Comparison of ENCODE assay signal across 7 cellular contexts in genomic region chr16:74843381-74844035, GRCh38.
DNase-seq lines count a peak whose midpoint lies in the region; ATAC-seq, FAIRE-seq and TF ChIP-seq lines count a peak whose summit lies in the region.
"Not testable (repeated sequence)": the region's sequence is repeated elsewhere in the genome, so short reads cannot be mapped to it uniquely, and the experiment has no call there.

No MANE protein-coding gene starts in this region.

- not testable (repeated sequence) for H3K27me3 ChIP-seq in Caco-2 (replicated peaks; ENCODE audit: control insufficient read depth, insufficient read depth, low read length); RWPE2 (ENCODE audit: insufficient read depth, poor library complexity, severe bottlenecking); bronchial epithelial cell (ENCODE audit: control insufficient read depth, insufficient read depth, low read length); esophagus squamous epithelium

- not testable (repeated sequence) for H3K4me3 ChIP-seq in Caco-2 (ENCODE audit: low read depth, low read length); RWPE2 (ENCODE audit: severe bottlenecking); bronchial epithelial cell (ENCODE audit: low read depth, low read length); mesodermal cell (ENCODE audit: extremely low read depth, insufficient read depth, low read length, poor library complexity, severe bottlenecking)
- peak overlapping the region in 1 of 4 donors; percentile 2 for H3K4me3 ChIP-seq in esophagus squamous epithelium

- CTCF ChIA-PET in Caco-2 (lab: Charles Lee), result interaction anchor here (0.6 to 1.4 kb wide), 2 partner anchors 19 to 177 kb away, joined by 3 read pairs; partner anchors contain the start of gene RFWD3

- not testable (repeated sequence) for H3K9me3 Mint-ChIP-seq in Caco-2 (ENCODE audit: unreplicated experiment); stimulated activated memory B cell treated with anti-CD40 and anti-IgM and Interleukin-4, amounts not matched to agents 10 μg/mL and 1 μg/mL and 100 μg/mL, for 72 hours

- POLR2A ChIA-PET in Caco-2 (lab: Charles Lee), result not testable (repeated sequence)

- not testable (repeated sequence) for H3K27me3 Mint-ChIP-seq in Caco-2 (ENCODE audit: insufficient read depth, unreplicated experiment)
- H3K27me3 Mint-ChIP-seq in stimulated activated memory B cell treated with anti-CD40 and anti-IgM and Interleukin-4, amounts not matched to agents 10 μg/mL and 1 μg/mL and 100 μg/mL, for 72 hours, result peaks cover 12% of the 10 kb centered on the region

- BruUV-seq in Caco-2 (replicated peaks; lab: Mats Ljungman, UMichigan), result not testable (repeated sequence)

- not testable (repeated sequence) for H3K36me3 Mint-ChIP-seq in Caco-2 (ENCODE audit: insufficient read depth, unreplicated experiment); stimulated activated memory B cell treated with anti-CD40 and anti-IgM and Interleukin-4, amounts not matched to agents 10 μg/mL and 1 μg/mL and 100 μg/mL, for 72 hours

- 57 to 58% methylated on average over 5 to 14 of the region's 14 CpGs for WGBS in esophagus squamous epithelium, 2 donors
- 84% methylated on average over 8 to 9 of the region's 14 CpGs for WGBS in mesodermal cell (ENCODE audit: insufficient coverage in 2 of 2), 2 experiments

- H3K9me3 ChIP-seq in Caco-2; RWPE2 (ENCODE audit: severe bottlenecking); esophagus squamous epithelium; mesodermal cell (ENCODE audit: control insufficient read depth, low read length): not testable (repeated sequence)

- FAIRE-seq in bronchial epithelial cell (lab: Jason Lieb, UNC), result not testable (repeated sequence)

- not testable (repeated sequence) for H3K36me3 ChIP-seq in Caco-2 (ENCODE audit: control insufficient read depth, insufficient read depth, low read length); RWPE2 (ENCODE audit: low read depth); bronchial epithelial cell (ENCODE audit: control insufficient read depth, insufficient read depth, low read length); esophagus squamous epithelium; mesodermal cell (ENCODE audit: control insufficient read depth, insufficient read depth, low read length)

- not testable (repeated sequence) for H3K27ac ChIP-seq in RWPE2 (ENCODE audit: poor library complexity, severe bottlenecking)
- peak overlapping the region; percentile 34 to 84 (median 76) for H3K27ac ChIP-seq in esophagus squamous epithelium
- H3K27ac ChIP-seq in mesodermal cell (ENCODE audit: low read depth, low read length, severe bottlenecking), result peak overlapping the region; percentile 69

- peak; percentile 82 for ATAC-seq in RWPE2 (ENCODE audit: low read depth)
- ATAC-seq in stimulated activated memory B cell treated with anti-CD40 and anti-IgM and Interleukin-4, amounts not matched to agents 10 μg/mL and 1 μg/mL and 100 μg/mL, for 72 hours, result peak; percentile 12

- H3K4me3 Mint-ChIP-seq in Caco-2 (ENCODE audit: unreplicated experiment); stimulated activated memory B cell treated with anti-CD40 and anti-IgM and Interleukin-4, amounts not matched to agents 10 μg/mL and 1 μg/mL and 100 μg/mL, for 72 hours: not testable (repeated sequence)

- not testable (repeated sequence) for H3K4me1 ChIP-seq in Caco-2; mesodermal cell (ENCODE audit: control insufficient read depth, insufficient read depth, low read length, poor library complexity, severe bottlenecking)
- H3K4me1 ChIP-seq in RWPE2 (ENCODE audit: insufficient read depth, poor library complexity, severe bottlenecking) (peaks cover 11% of the 10 kb centered on the region), esophagus squamous epithelium (peaks cover under 1 to 42% (median 3%) of the 10 kb centered on the region in 3 donors)

- intact Hi-C loops in Caco-2 (cut with micrococcal nuclease; ENCODE audit: unreplicated experiment); esophagus squamous epithelium (cut with DNase I): not testable (repeated sequence)

- not testable (repeated sequence) for TF ChIP-seq POLR2A in esophagus squamous epithelium (IDR thresholded peaks at IDR 0.05)

- not testable (repeated sequence) for H3K4me1 Mint-ChIP-seq in Caco-2 (ENCODE audit: low read depth, unreplicated experiment); stimulated activated memory B cell treated with anti-CD40 and anti-IgM and Interleukin-4, amounts not matched to agents 10 μg/mL and 1 μg/mL and 100 μg/mL, for 72 hours

- not testable (repeated sequence) for H3K27ac Mint-ChIP-seq in Caco-2 (ENCODE audit: unreplicated experiment); stimulated activated memory B cell treated with anti-CD40 and anti-IgM and Interleukin-4, amounts not matched to agents 10 μg/mL and 1 μg/mL and 100 μg/mL, for 72 hours

- peak; percentile 60 to 76 for DNase-seq in Caco-2
- peak; percentile 58 for DNase-seq in HPDE6-E6E7 (ENCODE audit: extremely low spot score)
- not testable (repeated sequence) for DNase-seq in RWPE2 (ENCODE audit: low spot score); esophagus squamous epithelium (lab: John Stamatoyannopoulos, UW)
- DNase-seq in bronchial epithelial cell (ENCODE audit: low read depth), result peak; percentile 26

- TF ChIP-seq CTCF in Caco-2 (IDR thresholded peaks at IDR 0.05; ENCODE audit: insufficient read depth in 1 of 2, low read depth in 1 of 2, low read length in 1 of 2, severe bottlenecking in 1 of 2, unreplicated experiment in 1 of 2); RWPE2 (IDR thresholded peaks at IDR 0.05; ENCODE audit: poor library complexity, severe bottlenecking); bronchial epithelial cell (IDR thresholded peaks at IDR 0.05; ENCODE audit: insufficient read depth, low read length, severe bottlenecking); esophagus squamous epithelium (IDR thresholded peaks at IDR 0.05): not testable (repeated sequence)
